9 cellular contexts compared by ENCODE assay signal in genomic region chr6:110357298-110357695, GRCh38. TPM values are rescaled to one million over a fixed set of nuclear protein-coding genes. Genes with fewer than 3 reads are reported as not detected.
DNase-seq lines count a peak whose midpoint lies in the region; ATAC-seq and TF ChIP-seq lines count a peak whose summit lies in the region.
"Had no signal": no experiment of that assay in that cellular context is flagged by ENCODE, and none has a peak within 500 bp of the region (broad histone marks: within the 10 kb centered on the region; RNA-seq: fewer than 3 reads in every experiment).

No MANE protein-coding gene starts in this region.

- intact Hi-C loops in mammary epithelial cell (cut with micrococcal nuclease) (no loop called here), lower leg skin (cut with DNase I; ENCODE audit: low total_unique reads) (no loop called here)

- in situ Hi-C loops in mammary epithelial cell (cut with MboI; ENCODE audit: low sequenced_read_pairs in 2 of 2): no loop called here

- H3K27ac Mint-ChIP-seq in T-helper 1 cell treated with Interleukin-12 subunit alpha and Interleukin-12 subunit beta and Interleukin-4 antibody, amounts not matched to agents 30 μg/mL and 1 μg/mL, for 36 hours: no peak overlapping the region

- H3K9ac ChIP-seq in mammary epithelial cell (ENCODE audit: insufficient read depth, low read length): no peak overlapping the region

- no peaks in the 10 kb centered on the region for H4K20me1 ChIP-seq in mammary epithelial cell (ENCODE audit: insufficient read depth, low read length)

- H3K4me3 Mint-ChIP-seq in T-helper 1 cell treated with Interleukin-12 subunit alpha and Interleukin-12 subunit beta and Interleukin-4 antibody, amounts not matched to agents 30 μg/mL and 1 μg/mL, for 36 hours: peak overlapping the region; percentile 65

- dilution Hi-C loops in mammary epithelial cell (cut with HindIII; ENCODE audit: low sequenced_read_pairs): no loop called here

- no peak for TF ChIP-seq CTCF in mammary epithelial cell (conservative IDR thresholded peaks at IDR 0.05 in 1 of 2, IDR thresholded peaks at IDR 0.05 in 1 of 2; ENCODE audit: extremely low read depth in 1 of 2, insufficient read depth in 1 of 2, low read depth in 1 of 2, low read length in 2 of 2)
- no peak for TF ChIP-seq CTCF in lower leg skin (IDR thresholded peaks at IDR 0.05)

- H2AFZ ChIP-seq in mammary epithelial cell (ENCODE audit: low read depth, low read length): peak overlapping the region; percentile 39

- H3K27ac ChIP-seq in mammary epithelial cell (ENCODE audit: insufficient read depth, low read depth, low read length): no peak overlapping the region
- peak overlapping the region; percentile 25 for H3K27ac ChIP-seq in temporal lobe (ENCODE audit: low read depth, low read length)

- H3K36me3 Mint-ChIP-seq in T-helper 1 cell treated with Interleukin-12 subunit alpha and Interleukin-12 subunit beta and Interleukin-4 antibody, amounts not matched to agents 30 μg/mL and 1 μg/mL, for 36 hours (ENCODE audit: low read depth): no peaks in the 10 kb centered on the region

- no peaks in the 10 kb centered on the region for H3K36me3 ChIP-seq in mammary epithelial cell (ENCODE audit: insufficient read depth, low read length)

- ATAC-seq in HG03159 (IDR thresholded peaks at IDR 0.05; ENCODE audit: unreplicated experiment) (no peak), HG02981 (IDR thresholded peaks at IDR 0.05; ENCODE audit: unreplicated experiment) (no peak), HG02610 (IDR thresholded peaks at IDR 0.05; ENCODE audit: unreplicated experiment) (no peak)

- TF ChIP-seq POLR2A in lower leg skin (IDR thresholded peaks at IDR 0.05): no peak

- no peak for DNase-seq in T-helper 1 cell
- no peak for DNase-seq in mammary epithelial cell
- no peak for DNase-seq in lower leg skin (ENCODE audit: low spot score in 2 of 2)
- DNase-seq: AML-193 had no signal

- H3K4me1 ChIP-seq in mammary epithelial cell (ENCODE audit: insufficient read depth, low read length): no peaks in the 10 kb centered on the region

- no TSS peak for BruUV-seq in mammary epithelial cell (replicated peaks; lab: Mats Ljungman, UMichigan)

- H3K9me3 ChIP-seq in mammary epithelial cell (replicated peaks; ENCODE audit: insufficient read depth, low read length): no peaks in the 10 kb centered on the region

- peaks cover 31% of the 10 kb centered on the region for H3K27me3 ChIP-seq in mammary epithelial cell (ENCODE audit: insufficient read depth, low read length)

- CTCF ChIA-PET in mammary epithelial cell (lab: Charles Lee; ENCODE audit: low non-redundant PET): no interaction called here

- H3K4me1 Mint-ChIP-seq in T-helper 1 cell treated with Interleukin-12 subunit alpha and Interleukin-12 subunit beta and Interleukin-4 antibody, amounts not matched to agents 30 μg/mL and 1 μg/mL, for 36 hours (ENCODE audit: low read depth): peaks cover 4% of the 10 kb centered on the region

- no peaks in the 10 kb centered on the region for H3K9me3 Mint-ChIP-seq in T-helper 1 cell treated with Interleukin-12 subunit alpha and Interleukin-12 subunit beta and Interleukin-4 antibody, amounts not matched to agents 30 μg/mL and 1 μg/mL, for 36 hours

- peak overlapping the region; percentile 71 for H3K4me2 ChIP-seq in mammary epithelial cell (ENCODE audit: insufficient read depth, low read depth, low read length)

- peak overlapping the region in 2 of 3 experiments; percentile 22 to 24 for H3K4me3 ChIP-seq in mammary epithelial cell (replicated peaks in 1 of 3; ENCODE audit: insufficient read depth in 1 of 3, low read depth in 2 of 3, low read length in 3 of 3)
- peak overlapping the region; percentile 29 for H3K4me3 ChIP-seq in lower leg skin (ENCODE audit: low read depth, poor library complexity, severe bottlenecking)

- peaks cover 69% of the 10 kb centered on the region for H3K27me3 Mint-ChIP-seq in T-helper 1 cell treated with Interleukin-12 subunit alpha and Interleukin-12 subunit beta and Interleukin-4 antibody, amounts not matched to agents 30 μg/mL and 1 μg/mL, for 36 hours (ENCODE audit: low read depth)

- 49% methylated on average over 12 of the region's 18 CpGs for WGBS in mammary epithelial cell (ENCODE audit: low coverage, missing lambda C conversion rate)
- WGBS in lower leg skin, 2 donors: 22 to 23% methylated on average over 18 of the region's 18 CpGs

- no peaks in the 10 kb centered on the region for H3K79me2 ChIP-seq in mammary epithelial cell (ENCODE audit: insufficient read depth, low read length)

RNA-seq across cellular contexts. Expression of gene METTL24, which starts 0.9 kb away (rescaled TPM):
- not detected for total RNA-seq in mammary epithelial cell
- not detected for polyA plus RNA-seq in mammary epithelial cell
- not detected for polyA minus RNA-seq in mammary epithelial cell
- total RNA-seq in lower leg skin: 1 to 10 TPM in 2 of 4 donors, under 1 TPM in 1, not detected in 1; 0.22 to 2.5 (median 1.8) TPM
- 0.98 TPM for total RNA-seq in temporal lobe

RNA-seq across cellular contexts. Expression of gene DDO, which starts 58.1 kb away (rescaled TPM):
- total RNA-seq in mammary epithelial cell: 1 to 10 TPM in 1 of 2 donors, under 1 TPM in 1; 0.24 to 1.5 TPM
- polyA plus RNA-seq in mammary epithelial cell: 0.40 TPM
- polyA minus RNA-seq in mammary epithelial cell: not detected
- total RNA-seq in lower leg skin: 1 to 10 TPM in 1 of 4 donors, under 1 TPM in 2, not detected in 1; 0.17 to 1.2 (median 0.91) TPM
- 0.25 TPM for total RNA-seq in temporal lobe
